In the genomic region with DNA sequence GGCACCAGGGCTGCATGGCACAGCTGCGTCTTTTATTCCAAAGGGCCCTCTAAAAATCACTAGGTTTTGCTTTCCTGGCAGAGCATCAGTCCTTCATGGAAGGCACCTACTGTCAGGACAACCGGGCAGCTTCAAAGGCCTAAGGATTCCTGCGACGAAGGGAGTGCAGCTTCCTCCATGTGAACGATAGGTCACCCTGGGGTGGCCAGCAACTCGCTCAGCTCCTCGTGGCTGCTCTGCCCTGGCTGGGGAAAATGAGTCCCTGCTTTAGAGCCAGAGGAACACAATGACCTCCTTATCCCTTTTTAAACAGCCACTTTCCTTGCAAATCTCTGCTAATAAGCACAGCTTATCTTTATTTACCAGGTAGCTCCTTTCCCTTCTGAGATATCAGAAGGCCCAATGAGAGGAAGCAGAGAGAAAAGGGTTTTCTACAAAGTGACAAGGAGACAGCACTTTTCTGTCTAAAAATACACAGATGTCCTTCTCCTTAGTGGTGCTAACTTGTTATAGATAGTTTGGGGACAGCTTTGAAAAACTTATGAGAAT, we compare ENCODE assay signal across 16 cellular contexts.
DNase-seq lines count a peak whose midpoint lies in the region; ATAC-seq and TF ChIP-seq lines count a peak whose summit lies in the region.
"Had no signal": no experiment of that assay in that cellular context is flagged by ENCODE, and none has a peak within 500 bp of the region (broad histone marks: within the 10 kb centered on the region; RNA-seq: fewer than 3 reads in every experiment).

No MANE protein-coding gene starts in this region.

- H3K4me3 ChIP-seq in BLaER1 (no peak overlapping the region), PC-9 (no peak overlapping the region), osteoblast (ENCODE audit: insufficient read depth, low read length) (no peak overlapping the region)
- H3K4me3 ChIP-seq: HAP-1 had no signal

- H3K27ac ChIP-seq in BLaER1 (peak overlapping the region; percentile 42), PC-9 (no peak overlapping the region), osteoblast (ENCODE audit: low read depth, low read length) (no peak overlapping the region)

- H3K27me3 ChIP-seq in BLaER1: no peaks in the 10 kb centered on the region
- no peaks in the 10 kb centered on the region for H3K27me3 ChIP-seq in PC-9 (ENCODE audit: insufficient read depth, low read depth)
- H3K27me3 ChIP-seq in osteoblast (ENCODE audit: insufficient read depth, low read length): peaks cover 10% of the 10 kb centered on the region

- H3K79me2 ChIP-seq in PC-9 (ENCODE audit: low read depth) (no peaks in the 10 kb centered on the region), osteoblast (ENCODE audit: insufficient read depth, low read length) (no peaks in the 10 kb centered on the region)

- H3K4me2 ChIP-seq in BLaER1 (peak overlapping the region; percentile 55), PC-9 (no peak overlapping the region), osteoblast (ENCODE audit: insufficient read depth, low read length) (no peak overlapping the region)

- no peaks in the 10 kb centered on the region for H3K9me2 ChIP-seq in PC-9 (ENCODE audit: insufficient read depth)

- no peaks in the 10 kb centered on the region for H3K36me3 ChIP-seq in BLaER1
- no peaks in the 10 kb centered on the region for H3K36me3 ChIP-seq in PC-9 (ENCODE audit: low read depth)
- no peaks in the 10 kb centered on the region for H3K36me3 ChIP-seq in osteoblast (ENCODE audit: insufficient read depth, low read length)
- H3K36me3 ChIP-seq: HAP-1 had no signal

- H3K36me3 Mint-ChIP-seq in neural crest cell (ENCODE audit: low read depth): no peaks in the 10 kb centered on the region
- no peaks in the 10 kb centered on the region for H3K36me3 Mint-ChIP-seq in stimulated activated effector memory CD8-positive, alpha-beta T cell treated with anti-CD3 and anti-CD28 coated beads, Interleukin-12 subunit alpha, Interleukin-12 subunit beta, amount 100 ng/mL, for 72 hours
- H3K36me3 Mint-ChIP-seq: CD14-positive monocyte; CD8-positive, alpha-beta T cell had no signal

- CTCF ChIA-PET in PC-9 (lab: Charles Lee): interaction anchor here (0.9 kb wide), 1 partner anchor 123 kb away, joined by 3 read pairs; no protein-coding TSS in a partner anchor

- no peak for TF ChIP-seq CTCF in PC-9 (conservative IDR thresholded peaks at IDR 0.05)
- no peak for TF ChIP-seq CTCF in neural crest cell (conservative IDR thresholded peaks at IDR 0.05)
- TF ChIP-seq CTCF in osteoblast (IDR thresholded peaks at IDR 0.05; ENCODE audit: extremely low read depth, low read depth, low read length): no peak

- no peak overlapping the region for H3K9ac ChIP-seq in BLaER1

- H3K4me1 ChIP-seq in BLaER1 (peaks cover 15% of the 10 kb centered on the region), PC-9 (replicated peaks; ENCODE audit: insufficient read depth) (peaks cover 20% of the 10 kb centered on the region), osteoblast (ENCODE audit: insufficient read depth, low read length) (peaks cover 18% of the 10 kb centered on the region)

- H3K4me3 Mint-ChIP-seq in neural crest cell: no peak overlapping the region
- no peak overlapping the region for H3K4me3 Mint-ChIP-seq in stimulated activated effector memory CD8-positive, alpha-beta T cell treated with anti-CD3 and anti-CD28 coated beads, Interleukin-12 subunit alpha, Interleukin-12 subunit beta, amount 100 ng/mL, for 72 hours
- H3K4me3 Mint-ChIP-seq: B cell; CD14-positive monocyte; CD8-positive, alpha-beta T cell had no signal

- peaks cover 57% of the 10 kb centered on the region for H3K4me1 Mint-ChIP-seq in neural crest cell
- no peaks in the 10 kb centered on the region for H3K4me1 Mint-ChIP-seq in stimulated activated effector memory CD8-positive, alpha-beta T cell treated with anti-CD3 and anti-CD28 coated beads, Interleukin-12 subunit alpha, Interleukin-12 subunit beta, amount 100 ng/mL, for 72 hours

- intact Hi-C loops in PC-9 (cut with micrococcal nuclease; ENCODE audit: unreplicated experiment): no loop called here

- BruUV-seq in PC-9 (replicated peaks; lab: Mats Ljungman, UMichigan): no TSS peak

- DNase-seq in PC-9 (no peak), neural crest cell (ENCODE audit: low read depth, low spot score) (no peak), osteoblast (ENCODE audit: insufficient read length, low spot score, missing footprints) (no peak), iPS-NIHi7 (ENCODE audit: extremely low spot score) (no peak)
- DNase-seq in stimulated activated effector memory CD8-positive, alpha-beta T cell treated with anti-CD3 and anti-CD28 coated beads, Interleukin-12 subunit alpha, Interleukin-12 subunit beta, amount 100 ng/mL, for 72 hours (ENCODE audit: low spot score in 2 of 2): no peak
- DNase-seq in activated effector memory CD4-positive, alpha-beta T cell treated with Interleukin-2 at 50 U/mL for 16 hours: no peak
- DNase-seq: CD8-positive, alpha-beta T cell; COR-L47; DMS153; DMS79 treated with DMSO at 0.1 percent for 48 hours; EL; GOT3 had no signal

- ATAC-seq in stimulated activated effector memory CD8-positive, alpha-beta T cell treated with anti-CD3 and anti-CD28 coated beads, Interleukin-12 subunit alpha, Interleukin-12 subunit beta, amount 100 ng/mL, for 72 hours: peak; percentile 11
- ATAC-seq: CD8-positive, alpha-beta T cell had no signal

- H3F3A ChIP-seq in PC-9 (ENCODE audit: insufficient read depth, low read depth): peaks cover 13% of the 10 kb centered on the region

- H3K27me3 Mint-ChIP-seq in neural crest cell (ENCODE audit: low read depth): peaks cover 3% of the 10 kb centered on the region

- H4K20me1 ChIP-seq in BLaER1 (no peaks in the 10 kb centered on the region), PC-9 (ENCODE audit: insufficient read depth) (no peaks in the 10 kb centered on the region), osteoblast (ENCODE audit: insufficient read depth, low read length) (no peaks in the 10 kb centered on the region)

- H2AFZ ChIP-seq in PC-9: 0 out of 2 replicates have a peak overlapping the region, but pooled peaks have one; percentile 29
- H2AFZ ChIP-seq in osteoblast (ENCODE audit: low read length): no peak overlapping the region

- POLR2A ChIA-PET in PC-9 (lab: Charles Lee; ENCODE audit: unreplicated experiment): no interaction called here

- no peaks in the 10 kb centered on the region for H3K9me3 Mint-ChIP-seq in neural crest cell
- no peaks in the 10 kb centered on the region for H3K9me3 Mint-ChIP-seq in stimulated activated effector memory CD8-positive, alpha-beta T cell treated with anti-CD3 and anti-CD28 coated beads, Interleukin-12 subunit alpha, Interleukin-12 subunit beta, amount 100 ng/mL, for 72 hours
- H3K9me3 Mint-ChIP-seq: CD14-positive monocyte; CD8-positive, alpha-beta T cell had no signal

- peak overlapping the region; percentile 9 for H3K27ac Mint-ChIP-seq in neural crest cell (ENCODE audit: unreplicated experiment)
- no peak overlapping the region for H3K27ac Mint-ChIP-seq in stimulated activated effector memory CD8-positive, alpha-beta T cell treated with anti-CD3 and anti-CD28 coated beads, Interleukin-12 subunit alpha, Interleukin-12 subunit beta, amount 100 ng/mL, for 72 hours
- H3K27ac Mint-ChIP-seq: B cell; CD14-positive monocyte; CD8-positive, alpha-beta T cell had no signal

- no peaks in the 10 kb centered on the region for H3K9me3 ChIP-seq in BLaER1
- H3K9me3 ChIP-seq in PC-9 (ENCODE audit: insufficient read depth, low read depth): no peaks in the 10 kb centered on the region
- H3K9me3 ChIP-seq in osteoblast (ENCODE audit: low read depth, low read length): no peaks in the 10 kb centered on the region
- H3K9me3 ChIP-seq: HAP-1 had no signal
